In the genomic region with DNA sequence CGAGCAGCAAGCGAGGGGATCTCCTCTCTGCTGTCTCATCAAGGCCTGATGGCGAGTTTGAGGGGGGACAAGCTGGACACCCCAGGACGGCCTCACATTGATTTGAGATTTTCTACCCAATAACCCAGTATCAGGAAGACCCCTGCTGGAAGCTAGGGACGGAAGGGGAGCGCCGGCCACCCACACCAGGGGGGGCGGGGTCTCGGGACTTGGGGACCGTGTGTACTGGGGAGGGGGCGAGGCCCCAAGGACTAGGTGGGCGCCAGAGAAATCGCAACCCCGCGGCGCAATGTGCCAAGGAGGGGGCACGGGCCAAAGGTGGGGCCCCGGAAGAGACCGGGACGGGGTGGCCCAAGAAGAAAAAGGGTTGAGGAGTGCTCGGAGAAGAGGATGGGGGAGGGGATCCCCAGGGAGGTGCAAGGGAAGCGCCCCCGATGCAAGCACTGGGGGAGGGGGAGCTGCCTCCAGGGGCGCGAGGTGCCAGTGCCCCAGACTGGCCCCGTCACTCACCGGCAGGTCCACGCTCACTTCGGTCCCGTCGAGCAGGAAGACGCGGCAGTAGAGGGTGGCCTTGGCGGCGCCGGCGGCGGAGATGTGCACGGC, we compare ENCODE assay signal across 8 cellular contexts. TPM values are rescaled to one million over a fixed set of nuclear protein-coding genes. Genes with fewer than 3 reads are reported as not detected.
A peak's percentile ranks its signal among the peaks of the same experiment; 100 is the strongest.
DNase-seq lines count a peak whose midpoint lies in the region; ATAC-seq and TF ChIP-seq lines count a peak whose summit lies in the region.

No MANE protein-coding gene starts in this region.

- H3K4me1 ChIP-seq in IMR-90 (ENCODE audit: control insufficient read depth, insufficient read depth, low read length), result peaks cover 2% of the 10 kb centered on the region
- H3K4me1 ChIP-seq in mammary epithelial cell (ENCODE audit: insufficient read depth, low read length), result peaks cover 47% of the 10 kb centered on the region

- WGBS in IMR-90 (ENCODE audit: extremely low coverage in 2 of 2, insufficient read length in 1 of 2), 2 experiments, result 1% methylated on average over 15 of the region's 39 CpGs; no CpG with 5 or more reads in 1 of the 2 experiments
- 24% methylated on average over 11 of the region's 39 CpGs for WGBS in mammary epithelial cell (ENCODE audit: low coverage, missing lambda C conversion rate)

- peak overlapping the region; percentile 45 for H3K4me3 ChIP-seq in IMR-90 (ENCODE audit: insufficient read depth, low read depth, low read length)
- H3K4me3 ChIP-seq in mammary epithelial cell (replicated peaks in 1 of 3; ENCODE audit: insufficient read depth in 1 of 3, low read depth in 2 of 3, low read length in 3 of 3), result peak overlapping the region; percentile 48 to 79 (median 55)

- in situ Hi-C loops in IMR-90 (cut with MboI; ENCODE audit: low sequenced_read_pairs), result loop anchor here (5.0 to 25.0 kb wide), 4 partner anchors 72 to 425 kb away; no protein-coding TSS in a partner anchor
- in situ Hi-C loops in mammary epithelial cell (cut with MboI; ENCODE audit: low sequenced_read_pairs in 2 of 2), result loop anchor here in 1 of 2 donors (5.0 to 10.0 kb wide), 3 partner anchors 62 to 205 kb away; a partner anchor contains a TSS

- POLR2A ChIA-PET in IMR-90 (lab: Charles Lee; ENCODE audit: unreplicated experiment), result no interaction called here

- peak overlapping the region; percentile 61 for H2AFZ ChIP-seq in IMR-90 (replicated peaks; ENCODE audit: low read length, poor library complexity)
- H2AFZ ChIP-seq in mammary epithelial cell (ENCODE audit: low read depth, low read length), result peak overlapping the region; percentile 83

- H3K18ac ChIP-seq in IMR-90 (ENCODE audit: low read depth, low read length), result no peak overlapping the region

- no peak overlapping the region for H2BK15ac ChIP-seq in IMR-90 (ENCODE audit: low read depth, low read length)

- H2BK120ac ChIP-seq in IMR-90 (ENCODE audit: low read depth, low read length), result no peak overlapping the region

- peak overlapping the region; percentile 62 for H3K4me3 Mint-ChIP-seq in activated naive CD4-positive, alpha-beta T cell treated with anti-CD3 and anti-CD28 coated beads, Interleukin-2, amount 10 ng/mL, durations not matched to agents 7 days and 5 days
- H3K4me3 Mint-ChIP-seq in mesothelial cell of epicardium, result peak overlapping the region; percentile 82

- H4K5ac ChIP-seq in IMR-90 (ENCODE audit: low read depth, low read length), result no peak overlapping the region

- H3K23ac ChIP-seq in IMR-90 (ENCODE audit: low read depth, low read length), result no peak overlapping the region

- no peak overlapping the region for H3K14ac ChIP-seq in IMR-90 (replicated peaks; ENCODE audit: low read depth, low read length)

- H3K4me1 Mint-ChIP-seq in activated naive CD4-positive, alpha-beta T cell treated with anti-CD3 and anti-CD28 coated beads, Interleukin-2, amount 10 ng/mL, durations not matched to agents 7 days and 5 days, result peaks cover 11% of the 10 kb centered on the region
- H3K4me1 Mint-ChIP-seq in mesothelial cell of epicardium, result peaks cover 26% of the 10 kb centered on the region

- no TSS peak for BruUV-seq in IMR-90 (replicated peaks; lab: Mats Ljungman, UMichigan)
- BruUV-seq in mammary epithelial cell (replicated peaks; lab: Mats Ljungman, UMichigan), result no TSS peak

- no peak overlapping the region for H2BK20ac ChIP-seq in IMR-90 (ENCODE audit: low read depth, low read length)

- no peak overlapping the region for H3K4ac ChIP-seq in IMR-90 (ENCODE audit: low read depth, low read length)

- no peak overlapping the region for H2AK5ac ChIP-seq in IMR-90 (ENCODE audit: low read depth, low read length)

- no peaks in the 10 kb centered on the region for H3K79me1 ChIP-seq in IMR-90 (ENCODE audit: low read depth in 1 of 2, low read length in 2 of 2)

- no peaks in the 10 kb centered on the region for H3K9me3 Mint-ChIP-seq in activated naive CD4-positive, alpha-beta T cell treated with anti-CD3 and anti-CD28 coated beads, Interleukin-2, amount 10 ng/mL, durations not matched to agents 7 days and 5 days
- no peaks in the 10 kb centered on the region for H3K9me3 Mint-ChIP-seq in mesothelial cell of epicardium

- H3K27ac Mint-ChIP-seq in activated naive CD4-positive, alpha-beta T cell treated with anti-CD3 and anti-CD28 coated beads, Interleukin-2, amount 10 ng/mL, durations not matched to agents 7 days and 5 days, result no peak overlapping the region
- H3K27ac Mint-ChIP-seq in mesothelial cell of epicardium, result peak overlapping the region; percentile 43

- intact Hi-C loops in IMR-90 (cut with micrococcal nuclease), result loop anchor here (2.0 to 10.0 kb wide), 4 partner anchors 137 to 387 kb away; a partner anchor contains a TSS
- intact Hi-C loops in mammary epithelial cell (cut with micrococcal nuclease), result loop anchor here (1.0 to 5.0 kb wide), 4 partner anchors 21 to 469 kb away; a partner anchor contains a TSS

- H3K27ac ChIP-seq in IMR-90 (ENCODE audit: insufficient read depth, low read length), result no peak overlapping the region
- H3K27ac ChIP-seq in mammary epithelial cell (ENCODE audit: insufficient read depth, low read depth, low read length), result no peak overlapping the region

- no peaks in the 10 kb centered on the region for H3K79me2 ChIP-seq in mammary epithelial cell (ENCODE audit: insufficient read depth, low read length)

- peak; percentile 37 for DNase-seq in activated naive CD4-positive, alpha-beta T cell treated with anti-CD3 and anti-CD28 coated beads, Interleukin-2, amount 10 ng/mL, durations not matched to agents 7 days and 5 days
- no peak for DNase-seq in activated naive CD4-positive, alpha-beta T cell treated with anti-CD3 and anti-CD28 coated beads, Interleukin-2, amount 50 U/mL, for 16 hours
- DNase-seq in IMR-90 (no peak), mammary epithelial cell (no peak), mesothelial cell of epicardium (ENCODE audit: low spot score in 2 of 2, unreplicated experiment in 2 of 2) (no peak), NCI-H1694 (lab: John Stamatoyannopoulos, UW) (no peak), occipital lobe (lab: John Stamatoyannopoulos, UW) (no peak)

- H3K9me3 ChIP-seq in IMR-90 (ENCODE audit: control insufficient read depth, insufficient read depth, low read length), result no peaks in the 10 kb centered on the region
- no peaks in the 10 kb centered on the region for H3K9me3 ChIP-seq in mammary epithelial cell (replicated peaks; ENCODE audit: insufficient read depth, low read length)

- H3K27me3 ChIP-seq in IMR-90 (ENCODE audit: control insufficient read depth, insufficient read depth, low read length), result peaks cover 58% of the 10 kb centered on the region
- no peaks in the 10 kb centered on the region for H3K27me3 ChIP-seq in mammary epithelial cell (ENCODE audit: insufficient read depth, low read length)

- no peak overlapping the region for H3K56ac ChIP-seq in IMR-90 (ENCODE audit: extremely low read depth, insufficient read depth, low read length)

- H3K4me2 ChIP-seq in IMR-90 (ENCODE audit: low read depth, low read length), result peak overlapping the region; percentile 65
- peak overlapping the region; percentile 91 for H3K4me2 ChIP-seq in mammary epithelial cell (ENCODE audit: insufficient read depth, low read depth, low read length)

- H4K20me1 ChIP-seq in IMR-90 (ENCODE audit: insufficient read depth, low read length) (no peaks in the 10 kb centered on the region), mammary epithelial cell (ENCODE audit: insufficient read depth, low read length) (no peaks in the 10 kb centered on the region)

- H4K8ac ChIP-seq in IMR-90 (ENCODE audit: low read depth in 2 of 2, low read length in 2 of 2), result no peak overlapping the region

- H3K9ac ChIP-seq in IMR-90 (ENCODE audit: low read depth, low read length), result no peak overlapping the region
- H3K9ac ChIP-seq in mammary epithelial cell (ENCODE audit: insufficient read depth, low read length), result no peak overlapping the region

- TF ChIP-seq RAD21 in IMR-90 (IDR thresholded peaks at IDR 0.05; ENCODE audit: low read length), result no peak

- dilution Hi-C loops in IMR-90 (cut with HindIII; ENCODE audit: low sequenced_read_pairs, unreplicated experiment), result no loop called here
- dilution Hi-C loops in mammary epithelial cell (cut with HindIII; ENCODE audit: low sequenced_read_pairs), result loop anchor here (5.0 to 10.0 kb wide), 2 partner anchors 65 to 77 kb away; no protein-coding TSS in a partner anchor

- no peaks in the 10 kb centered on the region for H3K36me3 Mint-ChIP-seq in activated naive CD4-positive, alpha-beta T cell treated with anti-CD3 and anti-CD28 coated beads, Interleukin-2, amount 10 ng/mL, durations not matched to agents 7 days and 5 days
- H3K36me3 Mint-ChIP-seq in mesothelial cell of epicardium, result no peaks in the 10 kb centered on the region

- CTCF ChIA-PET in activated naive CD4-positive, alpha-beta T cell treated with anti-CD3 and anti-CD28 coated beads, Interleukin-2, amount 10 ng/mL, durations not matched to agents 7 days and 5 days (lab: Charles Lee), result interaction anchor here (1.7 kb wide), 1 partner anchor 77 kb away, joined by 5 read pairs; no protein-coding TSS in a partner anchor
- CTCF ChIA-PET in IMR-90 (lab: Yijun Ruan, JAX) (no interaction called here), mammary epithelial cell (lab: Charles Lee; ENCODE audit: low non-redundant PET) (interaction anchor here (0.5 kb wide), 1 partner anchor 26 kb away, joined by 4 read pairs; no protein-coding TSS in a partner anchor)

- no peak overlapping the region for H2AK9ac ChIP-seq in IMR-90 (replicated peaks; ENCODE audit: low read depth, low read length, poor library complexity)

- TF ChIP-seq CTCF in IMR-90 (conservative IDR thresholded peaks at IDR 0.05; ENCODE audit: low read depth, low read length), result no peak
- TF ChIP-seq CTCF in mammary epithelial cell (conservative IDR thresholded peaks at IDR 0.05 in 1 of 2, IDR thresholded peaks at IDR 0.05 in 1 of 2; ENCODE audit: extremely low read depth in 1 of 2, insufficient read depth in 1 of 2, low read depth in 1 of 2, low read length in 2 of 2), result no peak
- no peak for TF ChIP-seq CTCF in mesothelial cell of epicardium (IDR thresholded peaks at IDR 0.05; ENCODE audit: unreplicated experiment)

- peaks cover 74% of the 10 kb centered on the region for H3K27me3 Mint-ChIP-seq in activated naive CD4-positive, alpha-beta T cell treated with anti-CD3 and anti-CD28 coated beads, Interleukin-2, amount 10 ng/mL, durations not matched to agents 7 days and 5 days
- peaks cover 41% of the 10 kb centered on the region for H3K27me3 Mint-ChIP-seq in mesothelial cell of epicardium (ENCODE audit: low read depth)

- ATAC-seq in IMR-90 (ENCODE audit: low read depth), result peak; percentile 15
- ATAC-seq in HG03039 (IDR thresholded peaks at IDR 0.05; ENCODE audit: unreplicated experiment), result no peak

- H2BK5ac ChIP-seq in IMR-90 (ENCODE audit: low read depth, low read length, poor library complexity, severe bottlenecking), result no peak overlapping the region

- no peak for TF ChIP-seq POLR2A in IMR-90 (IDR thresholded peaks at IDR 0.05; ENCODE audit: low read depth, low read length)

- H3K36me3 ChIP-seq in IMR-90 (ENCODE audit: control insufficient read depth, insufficient read depth, low read length) (no peaks in the 10 kb centered on the region), mammary epithelial cell (ENCODE audit: insufficient read depth, low read length) (no peaks in the 10 kb centered on the region)

- no peak overlapping the region for H4K91ac ChIP-seq in IMR-90 (ENCODE audit: insufficient read depth, low read depth, low read length)

- H3K9me1 ChIP-seq in IMR-90 (ENCODE audit: insufficient read depth, low read length), result no peaks in the 10 kb centered on the region; the same call in 1 of the 2 replicates

RNA-seq across cellular contexts. Expression of a gene that starts 1.1 kb away (rescaled TPM):
- total RNA-seq in IMR-90 (2012; rRNA removed) (0.54 and 0.56 TPM in 2 replicates), mammary epithelial cell (1 to 10 TPM; 3.5 to 4.8 TPM), mesothelial cell of epicardium (5.2 to 5.5 TPM (median 5.3 TPM) in 3 replicates), occipital lobe (3.7 TPM)
- polyA plus RNA-seq in IMR-90 (2012; rRNA removed) (0.29 and 0.36 TPM in 2 replicates), mammary epithelial cell (3.3 TPM)
- 0.12 and 0.19 TPM in 2 replicates for polyA plus RNA-seq in IMR-90 (2012; cell fraction: cytosol; rRNA removed)
- 0.08 and 0.46 TPM in 2 replicates for polyA plus RNA-seq in IMR-90 (2012; cell fraction: nucleus; rRNA removed; ENCODE audit: low replicate concordance)
- 4.2 TPM for polyA minus RNA-seq in mammary epithelial cell
